8 cellular contexts compared by ENCODE assay signal in the genomic region with DNA sequence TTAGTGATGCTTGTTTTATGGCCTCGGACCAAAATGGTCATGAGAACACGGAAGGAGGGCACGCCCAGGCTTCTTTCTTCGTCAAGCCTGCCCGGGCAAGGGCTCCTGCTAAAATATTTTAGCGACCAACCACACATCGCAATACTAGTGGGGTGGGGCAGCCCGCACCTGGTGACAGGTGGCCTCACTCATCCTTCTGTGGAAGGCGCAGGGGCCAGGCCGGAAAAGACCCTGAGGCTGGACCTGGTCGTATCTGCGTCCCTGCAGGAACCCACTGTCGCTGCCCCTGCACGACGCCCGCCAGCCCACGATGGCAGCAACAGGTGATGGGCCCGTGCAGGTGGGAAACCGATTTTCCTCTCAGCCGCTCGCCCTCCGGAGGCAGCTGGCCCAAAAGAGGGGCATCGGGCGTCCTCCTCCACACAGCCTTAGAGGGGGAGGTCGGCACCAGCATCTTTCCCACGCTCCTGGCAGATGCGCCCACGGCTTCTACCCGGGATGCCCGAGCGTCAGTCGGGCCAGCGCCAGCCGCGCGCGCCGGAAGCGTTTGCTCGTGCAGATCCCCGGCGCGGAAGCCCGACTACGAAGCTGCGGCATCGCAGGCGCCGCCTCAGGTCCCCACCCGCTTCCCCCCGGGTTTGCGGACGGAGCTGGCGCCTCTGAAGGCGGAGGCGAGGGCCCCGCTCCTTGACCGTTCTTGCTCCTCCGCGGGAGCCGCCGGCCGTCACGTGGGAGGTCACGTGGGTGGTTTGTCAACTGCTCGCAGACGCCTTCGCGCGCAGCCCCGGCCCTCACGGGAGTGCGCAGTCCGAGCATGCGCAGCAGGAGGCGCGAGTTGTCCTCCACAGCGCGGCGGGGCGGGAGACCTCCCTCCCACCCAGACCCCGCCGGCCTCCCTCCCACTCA. TPM values are rescaled to one million over a fixed set of nuclear protein-coding genes. Genes with fewer than 3 reads are reported as not detected.
A peak's percentile ranks its signal among the peaks of the same experiment; 100 is the strongest.
DNase-seq lines count a peak whose midpoint lies in the region; ATAC-seq and TF ChIP-seq lines count a peak whose summit lies in the region.

No MANE protein-coding gene starts in this region.

- no peaks in the 10 kb centered on the region for H3K27me3 ChIP-seq in RWPE2 (ENCODE audit: insufficient read depth, poor library complexity, severe bottlenecking)

- DNase-seq in DMS153 treated with DMSO at 0.1 percent for 48 hours (lab: John Stamatoyannopoulos, UW; ENCODE audit: unreplicated experiment): peak; percentile 62
- DNase-seq in LNCaP clone FGC (ENCODE audit: low read depth): peak; percentile 79
- peak; percentile 97 for DNase-seq in RWPE2 (ENCODE audit: low spot score)
- peak; percentile 97 for DNase-seq in activated effector memory CD4-positive, alpha-beta T cell treated with anti-CD3 and anti-CD28 coated beads, Interleukin-2, amount 50 U/mL, for 16 hours
- peak; percentile 92 for DNase-seq in fibroblast of the aortic adventitia (ENCODE audit: low read depth)
- DNase-seq in stimulated activated naive CD4-positive, alpha-beta T cell (lab: John Stamatoyannopoulos, UW): peak; percentile 69 to 88 (median 85)

- H3K4me3 ChIP-seq in LNCaP clone FGC (ENCODE audit: low read depth, low read length) (peak overlapping the region; percentile 63), RWPE2 (ENCODE audit: severe bottlenecking) (peak overlapping the region; percentile 43), fibroblast of the aortic adventitia (ENCODE audit: low read depth, low read length) (peak overlapping the region; percentile 68)

- H3K27ac ChIP-seq in RWPE2 (ENCODE audit: poor library complexity, severe bottlenecking): peak overlapping the region; percentile 53

- peak; percentile 55 for ATAC-seq in GM21723 (IDR thresholded peaks at IDR 0.05; ENCODE audit: unreplicated experiment)
- peak; percentile 45 for ATAC-seq in RWPE2 (ENCODE audit: low read depth)

- peak overlapping the region; percentile 75 to 82 (median 81) for H3K4me3 Mint-ChIP-seq in nephron

- peaks cover 8% of the 10 kb centered on the region for H3K27me3 Mint-ChIP-seq in nephron (ENCODE audit: low read depth)

- H3K9me3 ChIP-seq in RWPE2 (ENCODE audit: severe bottlenecking): no peaks in the 10 kb centered on the region

- H3K4me1 ChIP-seq in RWPE2 (ENCODE audit: insufficient read depth, poor library complexity, severe bottlenecking): peaks cover 28% of the 10 kb centered on the region

- H3K9me3 Mint-ChIP-seq in nephron: no peaks in the 10 kb centered on the region

- H3K27ac Mint-ChIP-seq in nephron: no peak overlapping the region

- no peak for TF ChIP-seq CTCF in LNCaP clone FGC (IDR thresholded peaks at IDR 0.05; ENCODE audit: control insufficient read depth, extremely low read depth, insufficient read depth)
- TF ChIP-seq CTCF in RWPE2 (IDR thresholded peaks at IDR 0.05; ENCODE audit: poor library complexity, severe bottlenecking): no peak
- no peak for TF ChIP-seq CTCF in fibroblast of the aortic adventitia (IDR thresholded peaks at IDR 0.05; ENCODE audit: insufficient read depth, low read length)
- no peak for TF ChIP-seq CTCF in nephron (IDR thresholded peaks at IDR 0.05; ENCODE audit: unreplicated experiment in 3 of 3)

- H3K4me1 Mint-ChIP-seq in nephron: peaks cover 12% of the 10 kb centered on the region

- no peaks in the 10 kb centered on the region for H3K36me3 ChIP-seq in RWPE2 (ENCODE audit: low read depth)

- H3K36me3 Mint-ChIP-seq in nephron (ENCODE audit: low read depth): no peaks in the 10 kb centered on the region

RNA-seq across cellular contexts. Expression of a gene that starts 22.8 kb away (rescaled TPM):
- total RNA-seq in fibroblast of the aortic adventitia (ENCODE audit: low replicate concordance): 7.3 and 28.2 TPM in 2 replicates

RNA-seq across cellular contexts. Expression of a gene that starts 38.2 kb away (rescaled TPM):
- total RNA-seq in fibroblast of the aortic adventitia (ENCODE audit: low replicate concordance): 27.9 and 35.0 TPM in 2 replicates

RNA-seq across cellular contexts. Expression of a gene that starts 46.2 kb away (rescaled TPM):
- total RNA-seq in fibroblast of the aortic adventitia (ENCODE audit: low replicate concordance): 46.4 and 119 TPM in 2 replicates

Comparison
In these comparisons a context has a peak if more than half of its experiments do, and no peak if none do; other contexts are left out.
1. Peak in every context shown above with its lines: DNase-seq, ATAC-seq, H3K4me3 ChIP-seq and H3K27ac ChIP-seq.